In genomic region chr18:45690975-45691815, GRCh38 we compare ENCODE assay signal across 1 cellular context.
TF ChIP-seq lines count a peak whose summit lies in the region.

No MANE protein-coding gene starts in this region.

TF ChIP-seq in HEK293, 187 proteins besides CTCF, POLR2A, EP300 and RAD21 (continued from another document):
- TF ChIP-seq, protein P1, sequence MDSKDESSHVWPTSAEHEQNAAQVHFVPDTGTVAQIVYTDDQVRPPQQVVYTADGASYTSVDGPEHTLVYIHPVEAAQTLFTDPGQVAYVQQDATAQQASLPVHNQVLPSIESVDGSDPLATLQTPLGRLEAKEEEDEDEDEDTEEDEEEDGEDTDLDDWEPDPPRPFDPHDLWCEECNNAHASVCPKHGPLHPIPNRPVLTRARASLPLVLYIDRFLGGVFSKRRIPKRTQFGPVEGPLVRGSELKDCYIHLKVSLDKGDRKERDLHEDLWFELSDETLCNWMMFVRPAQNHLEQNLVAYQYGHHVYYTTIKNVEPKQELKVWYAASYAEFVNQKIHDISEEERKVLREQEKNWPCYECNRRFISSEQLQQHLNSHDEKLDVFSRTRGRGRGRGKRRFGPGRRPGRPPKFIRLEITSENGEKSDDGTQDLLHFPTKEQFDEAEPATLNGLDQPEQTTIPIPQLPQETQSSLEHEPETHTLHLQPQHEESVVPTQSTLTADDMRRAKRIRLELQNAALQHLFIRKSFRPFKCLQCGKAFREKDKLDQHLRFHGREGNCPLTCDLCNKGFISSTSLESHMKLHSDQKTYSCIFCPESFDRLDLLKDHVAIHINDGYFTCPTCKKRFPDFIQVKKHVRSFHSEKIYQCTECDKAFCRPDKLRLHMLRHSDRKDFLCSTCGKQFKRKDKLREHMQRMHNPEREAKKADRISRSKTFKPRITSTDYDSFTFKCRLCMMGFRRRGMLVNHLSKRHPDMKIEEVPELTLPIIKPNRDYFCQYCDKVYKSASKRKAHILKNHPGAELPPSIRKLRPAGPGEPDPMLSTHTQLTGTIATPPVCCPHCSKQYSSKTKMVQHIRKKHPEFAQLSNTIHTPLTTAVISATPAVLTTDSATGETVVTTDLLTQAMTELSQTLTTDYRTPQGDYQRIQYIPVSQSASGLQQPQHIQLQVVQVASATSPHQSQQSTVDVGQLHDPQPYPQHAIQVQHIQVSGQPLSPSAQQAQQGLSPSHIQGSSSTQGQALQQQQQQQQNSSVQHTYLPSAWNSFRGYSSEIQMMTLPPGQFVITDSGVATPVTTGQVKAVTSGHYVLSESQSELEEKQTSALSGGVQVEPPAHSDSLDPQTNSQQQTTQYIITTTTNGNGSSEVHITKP (tag by site-specific recombination; IDR thresholded peaks at IDR 0.05) = peak; percentile 85
- TF ChIP-seq ZNF449 (tag by site-specific recombination; IDR thresholded peaks at IDR 0.05) (no peak), ZNF600 (tag by site-specific recombination; IDR thresholded peaks at IDR 0.05) (no peak), ZNF639 (tag by site-specific recombination; IDR thresholded peaks at IDR 0.05) (no peak), ZBTB17 (tag by site-specific recombination; IDR thresholded peaks at IDR 0.05) (peak; percentile 49), ZBTB48 (tag by site-specific recombination; IDR thresholded peaks at IDR 0.05) (peak; percentile 43), ZFHX2 (tag by site-specific recombination; conservative IDR thresholded peaks at IDR 0.05) (no peak), ZNF626 (tag by site-specific recombination; IDR thresholded peaks at IDR 0.05) (no peak), TCF7L2 (IDR thresholded peaks at IDR 0.05; ENCODE audit: borderline replicate concordance, low read depth, low read length) (no peak)
TF ChIP-seq in HEK293: peak in this region for 7.
